In the genomic region with DNA sequence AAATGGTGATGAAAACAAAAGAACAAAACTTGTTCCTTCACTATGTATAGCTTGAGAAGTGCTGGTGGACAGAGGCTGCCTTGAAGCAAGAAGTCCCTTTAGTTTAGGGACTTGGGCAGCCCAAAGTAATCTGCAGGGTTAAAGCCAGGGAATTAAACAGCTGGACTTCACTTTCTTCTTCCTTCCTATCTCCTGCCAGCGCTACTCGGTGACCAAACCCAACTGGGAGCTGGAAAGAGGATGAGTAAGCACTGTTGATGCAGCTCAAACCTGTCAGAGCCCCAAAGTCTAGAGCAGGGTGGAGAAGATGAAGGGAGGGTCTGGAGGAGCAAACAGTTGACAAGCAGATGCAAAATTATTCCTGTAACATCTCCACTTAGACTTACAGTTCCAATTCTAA, we compare ENCODE assay signal across 1 cellular context.
TF ChIP-seq lines count a peak whose summit lies in the region.

No MANE protein-coding gene starts in this region.

TF ChIP-seq in IMR-90, 13 proteins besides CTCF, POLR2A, EP300 and RAD21:
- no peak for TF ChIP-seq CEBPB (IDR thresholded peaks at IDR 0.05; ENCODE audit: low read depth, low read length)
- TF ChIP-seq MAFK (IDR thresholded peaks at IDR 0.05; ENCODE audit: low read depth, low read length) = 0 out of 2 replicates have a peak, but pooled peaks have one; percentile 2
- no peak for TF ChIP-seq BHLHE40 (IDR thresholded peaks at IDR 0.05; ENCODE audit: low read depth, low read length)
